In the genomic region with DNA sequence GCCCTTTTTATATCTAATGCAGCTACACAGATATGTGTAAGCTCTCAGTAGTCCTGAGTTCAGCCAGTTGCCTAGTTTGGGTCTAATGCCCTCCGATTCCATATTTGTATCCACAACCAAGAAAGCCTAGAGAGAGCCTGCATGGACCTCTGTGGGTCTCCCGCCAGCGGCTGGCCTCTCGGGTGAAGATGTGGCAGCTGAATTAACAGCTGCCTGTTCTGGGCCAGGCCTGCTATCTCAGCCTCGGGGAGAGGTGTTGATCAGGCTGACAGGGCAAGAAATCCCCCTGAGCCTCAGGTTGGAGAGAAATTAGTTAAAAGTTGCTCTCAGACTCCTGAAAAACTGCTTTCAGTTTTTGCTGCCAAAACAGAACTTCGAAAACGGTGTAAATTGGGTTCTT, we compare ENCODE assay signal across 10 cellular contexts. TPM values are rescaled to one million over a fixed set of nuclear protein-coding genes. Genes with fewer than 3 reads are reported as not detected.
DNase-seq lines count a peak whose midpoint lies in the region; ATAC-seq and TF ChIP-seq lines count a peak whose summit lies in the region.
"Had no signal": no experiment of that assay in that cellular context is flagged by ENCODE, and none has a peak within 500 bp of the region (broad histone marks: within the 10 kb centered on the region; RNA-seq: fewer than 3 reads in every experiment).

No MANE protein-coding gene starts in this region.

- no peak overlapping the region for H3K4me3 Mint-ChIP-seq in endothelial cell (ENCODE audit: unreplicated experiment)
- H3K4me3 Mint-ChIP-seq: activated CD8-positive, alpha-beta memory T cell treated with anti-CD3 and anti-CD28 coated beads, Interleukin-2, amount 10 ng/mL, durations not matched to agents 7 days and 5 days had no signal

- H3K36me3 Mint-ChIP-seq in endothelial cell (ENCODE audit: low read depth, unreplicated experiment) = peaks cover 8% of the 10 kb centered on the region
- H3K36me3 Mint-ChIP-seq: activated CD8-positive, alpha-beta memory T cell treated with anti-CD3 and anti-CD28 coated beads, Interleukin-2, amount 10 ng/mL, durations not matched to agents 7 days and 5 days had no signal

- no peak for ATAC-seq in GM19397 (IDR thresholded peaks at IDR 0.05; ENCODE audit: unreplicated experiment)
- ATAC-seq: activated CD8-positive, alpha-beta memory T cell treated with anti-CD3 and anti-CD28 coated beads, Interleukin-2, amount 10 ng/mL, durations not matched to agents 7 days and 5 days had no signal

- H3K27me3 ChIP-seq in parathyroid adenoma (ENCODE audit: control insufficient read depth, insufficient read depth, low read length) = no peaks in the 10 kb centered on the region

- H3K4me1 Mint-ChIP-seq in endothelial cell (ENCODE audit: unreplicated experiment) = peaks cover 49% of the 10 kb centered on the region

- H3K9ac ChIP-seq in parathyroid adenoma = no peak overlapping the region

- no peaks in the 10 kb centered on the region for H3K9me3 ChIP-seq in parathyroid adenoma (ENCODE audit: control insufficient read depth, low read length)

- H2AFZ ChIP-seq in parathyroid adenoma = peak overlapping the region; percentile 77

- no peak overlapping the region for H3K27ac ChIP-seq in parathyroid adenoma

- no peaks in the 10 kb centered on the region for H3K36me3 ChIP-seq in parathyroid adenoma (ENCODE audit: control insufficient read depth, insufficient read depth, low read length)

- peaks cover 27% of the 10 kb centered on the region for H3K4me1 ChIP-seq in parathyroid adenoma

- no peak for TF ChIP-seq CTCF in endothelial cell (IDR thresholded peaks at IDR 0.05; ENCODE audit: unreplicated experiment)
- no peak for TF ChIP-seq CTCF in parathyroid adenoma (IDR thresholded peaks at IDR 0.05)

- H3K27ac Mint-ChIP-seq in endothelial cell (ENCODE audit: unreplicated experiment) = peak overlapping the region; percentile 74
- H3K27ac Mint-ChIP-seq: activated CD8-positive, alpha-beta memory T cell treated with anti-CD3 and anti-CD28 coated beads, Interleukin-2, amount 10 ng/mL, durations not matched to agents 7 days and 5 days had no signal

- peaks cover 3% of the 10 kb centered on the region for H3K79me2 ChIP-seq in parathyroid adenoma

- H3K4me3 ChIP-seq in parathyroid adenoma (ENCODE audit: low read depth, low read length) = no peak overlapping the region

- H3K27me3 Mint-ChIP-seq in endothelial cell (ENCODE audit: unreplicated experiment) = no peaks in the 10 kb centered on the region
- H3K27me3 Mint-ChIP-seq: activated CD8-positive, alpha-beta memory T cell treated with anti-CD3 and anti-CD28 coated beads, Interleukin-2, amount 10 ng/mL, durations not matched to agents 7 days and 5 days had no signal

- H3K9me3 Mint-ChIP-seq in endothelial cell (ENCODE audit: unreplicated experiment) = no peaks in the 10 kb centered on the region

- peak; percentile 7 for DNase-seq in DMS79 (lab: John Stamatoyannopoulos, UW)
- DNase-seq in M059J (ENCODE audit: low read depth) = peak; percentile 34
- no peak for DNase-seq in endothelial cell (ENCODE audit: low spot score)
- no peak for DNase-seq in NCI-H82 treated with DMSO at 0.1 percent for 48 hours (lab: John Stamatoyannopoulos, UW; ENCODE audit: unreplicated experiment)
- no peak for DNase-seq in NCI-H345 treated with DMSO at 0.1 percent for 48 hours (lab: John Stamatoyannopoulos, UW; ENCODE audit: unreplicated experiment)
- no peak for DNase-seq in NCI-H2081 (lab: John Stamatoyannopoulos, UW)
- DNase-seq: activated CD8-positive, alpha-beta memory T cell treated with anti-CD3 and anti-CD28 coated beads, Interleukin-2, amount 10 ng/mL, durations not matched to agents 7 days and 5 days; T-helper 1 cell had no signal

- no peak overlapping the region for H3K4me2 ChIP-seq in parathyroid adenoma (ENCODE audit: low read length)

RNA-seq across cellular contexts. Expression of gene PTK7, which starts 19.8 kb away (rescaled TPM):
- total RNA-seq in M059J (2014; rRNA removed; shearing (Covaris generic)) = 76.3 and 162 TPM in 2 replicates
- total RNA-seq in endothelial cell (ENCODE audit: unreplicated experiment) = 208 TPM

RNA-seq across cellular contexts. Expression of gene KLC4, which starts 36.5 kb away (rescaled TPM):
- total RNA-seq in M059J (2014; rRNA removed; shearing (Covaris generic)) = 14.7 and 21.1 TPM in 2 replicates
- 41.4 TPM for total RNA-seq in endothelial cell (ENCODE audit: unreplicated experiment)

RNA-seq across cellular contexts. Expression of gene MRPL2, which starts 36.7 kb away (rescaled TPM):
- 43.4 and 55.4 TPM in 2 replicates for total RNA-seq in M059J (2014; rRNA removed; shearing (Covaris generic))
- 39.7 TPM for total RNA-seq in endothelial cell (ENCODE audit: unreplicated experiment)

RNA-seq across cellular contexts. Expression of gene CUL7, which starts 42.3 kb away (rescaled TPM):
- 8.3 and 17.7 TPM in 2 replicates for total RNA-seq in M059J (2014; rRNA removed; shearing (Covaris generic))
- total RNA-seq in endothelial cell (ENCODE audit: unreplicated experiment) = 42.2 TPM

Comparison
In these comparisons a context has a peak if more than half of its experiments do, and no peak if none do; other contexts are left out.
1. DNase-seq: peak in DMS79 (single experiment) and M059J (single experiment); none in endothelial cell (single experiment), NCI-H82 treated with DMSO at 0.1 percent for 48 hours (single experiment), NCI-H345 treated with DMSO at 0.1 percent for 48 hours (single experiment) and NCI-H2081 (0 of 2).